In the genomic region with DNA sequence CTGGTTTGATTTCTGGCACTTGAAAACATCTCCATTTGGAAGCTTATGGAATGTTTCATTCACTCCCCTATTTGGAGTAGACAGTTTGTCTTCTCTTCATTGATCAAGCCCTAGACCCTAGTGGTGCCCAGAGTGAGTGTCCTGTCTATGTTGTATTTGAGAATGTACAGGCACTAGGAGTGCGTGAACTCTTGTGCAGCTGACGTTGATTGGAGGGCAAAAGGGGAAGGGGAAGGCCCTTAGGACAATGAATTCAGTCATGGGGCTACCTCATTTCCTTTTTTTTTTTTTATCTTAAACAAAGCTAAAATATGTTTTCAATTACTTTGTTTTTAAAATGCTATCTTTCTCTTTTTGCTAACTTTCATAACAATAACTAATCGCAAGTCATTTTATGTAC, we compare ENCODE assay signal across 10 cellular contexts.
DNase-seq lines count a peak whose midpoint lies in the region; ATAC-seq, FAIRE-seq and TF ChIP-seq lines count a peak whose summit lies in the region.
"Had no signal": no experiment of that assay in that cellular context is flagged by ENCODE, and none has a peak within 500 bp of the region (broad histone marks: within the 10 kb centered on the region; RNA-seq: fewer than 3 reads in every experiment).

No MANE protein-coding gene starts in this region.

- POLR2A ChIA-PET in WTC11 (lab: Charles Lee), result no interaction called here
- POLR2A ChIA-PET in HepG2 (lab: Yijun Ruan, JAX), result no interaction called here

- H3K79me2 ChIP-seq in HepG2 (ENCODE audit: insufficient read depth, low read length) (peaks cover 5% of the 10 kb centered on the region), MM.1S (ENCODE audit: low read length) (peaks cover 31% of the 10 kb centered on the region), mammary epithelial cell (ENCODE audit: insufficient read depth, low read length) (peaks cover 21% of the 10 kb centered on the region)

- no peak for TF ChIP-seq POLR2A in HepG2 (IDR thresholded peaks at IDR 0.05; ENCODE audit: insufficient read depth in 1 of 2, low read depth in 2 of 2, low read length in 2 of 2)

- H3K27ac ChIP-seq in HepG2 (ENCODE audit: extremely low read length, insufficient read depth, low read length) (no peak overlapping the region), MM.1S (ENCODE audit: low read length) (no peak overlapping the region), mammary epithelial cell (ENCODE audit: insufficient read depth, low read depth, low read length) (no peak overlapping the region)

- dilution Hi-C loops in mammary epithelial cell (cut with HindIII; ENCODE audit: low sequenced_read_pairs), result no loop called here

- WGBS in HepG2 (ENCODE audit: low lambda C conversion rate), result 88% methylated on average over 3 of the region's 3 CpGs
- WGBS in mammary epithelial cell (ENCODE audit: low coverage, missing lambda C conversion rate), result 100% methylated on average over 3 of the region's 3 CpGs

- no peak for FAIRE-seq in HepG2 (lab: Jason Lieb, UNC)
- FAIRE-seq: H1 had no signal

- H3K9me3 ChIP-seq in HepG2 (ENCODE audit: low read length), result no peaks in the 10 kb centered on the region
- no peaks in the 10 kb centered on the region for H3K9me3 ChIP-seq in MM.1S (replicated peaks; ENCODE audit: insufficient read depth, low read length)
- H3K9me3 ChIP-seq in mammary epithelial cell (replicated peaks; ENCODE audit: insufficient read depth, low read length), result no peaks in the 10 kb centered on the region

- no peaks in the 10 kb centered on the region for H4K20me1 ChIP-seq in HepG2 (ENCODE audit: insufficient read depth, low read length)
- H4K20me1 ChIP-seq in MM.1S (ENCODE audit: insufficient read depth, low read length), result no peaks in the 10 kb centered on the region
- no peaks in the 10 kb centered on the region for H4K20me1 ChIP-seq in mammary epithelial cell (ENCODE audit: insufficient read depth, low read length)

- no TSS peak for BruUV-seq in HepG2 (replicated peaks; lab: Mats Ljungman, UMichigan)
- BruUV-seq in mammary epithelial cell (replicated peaks; lab: Mats Ljungman, UMichigan), result no TSS peak

- no peaks in the 10 kb centered on the region for H3K27me3 Mint-ChIP-seq in WTC11 (ENCODE audit: low read depth)

- in situ Hi-C loops in HepG2 (cut with HindIII; ENCODE audit: extremely low pct_ligation_motif_present, low pct_unique_long_range_greater_than_20kb), result no loop called here
- in situ Hi-C loops in mammary epithelial cell (cut with MboI; ENCODE audit: low sequenced_read_pairs in 2 of 2), result no loop called here

- DNase-seq in left cardiac atrium (peak; percentile 30), Right ventricle myocardium inferior (ENCODE audit: missing footprints) (no peak), WTC11 (ENCODE audit: low spot score) (no peak), HepG2 (ENCODE audit: low spot score) (peak; percentile 41), MM.1S (no peak), sciatic nerve (ENCODE audit: low spot score) (no peak), mammary epithelial cell (no peak)
- DNase-seq: NCI-H2171 had no signal

- H3F3A ChIP-seq in MM.1S (ENCODE audit: insufficient read depth, low read length), result peaks cover 30% of the 10 kb centered on the region

- H3K4me1 Mint-ChIP-seq in WTC11, result peaks cover 51% of the 10 kb centered on the region

- intact Hi-C loops in left cardiac atrium (cut with DNase I) (no loop called here), Right ventricle myocardium inferior (cut with DNase I) (no loop called here), HepG2 (cut with micrococcal nuclease; ENCODE audit: unreplicated experiment) (no loop called here), sciatic nerve (cut with DNase I) (no loop called here), mammary epithelial cell (cut with micrococcal nuclease) (no loop called here)

- TF ChIP-seq RAD21 in HepG2 (CRISPR knock-in tag; IDR thresholded peaks at IDR 0.05), result no peak

- no peaks in the 10 kb centered on the region for H3K9me3 Mint-ChIP-seq in WTC11

- ATAC-seq in left cardiac atrium (peak in 1 of 2 donors; percentile 10), Right ventricle myocardium inferior (no peak), WTC11 (no peak), HepG2 (peak; percentile 52), GM18502 (IDR thresholded peaks at IDR 0.05; ENCODE audit: poor library complexity, unreplicated experiment) (no peak), sciatic nerve (no peak)

- no peak for TF ChIP-seq EP300 in HepG2 (IDR thresholded peaks at IDR 0.05; ENCODE audit: low read depth in 2 of 2, low read length in 2 of 2)
- TF ChIP-seq EP300 in HepG2 (CRISPR knock-in tag; IDR thresholded peaks at IDR 0.05; ENCODE audit: borderline replicate concordance), result no peak

- CTCF ChIA-PET in WTC11 (lab: Charles Lee), result interaction anchor here (2.1 kb wide), 1 partner anchor 190 kb away, joined by 8 read pairs; no protein-coding TSS in a partner anchor
- CTCF ChIA-PET in HepG2 (lab: Yijun Ruan, JAX; ENCODE audit: low intra/inter-chr PET ratio, low total read pairs), result no interaction called here
- CTCF ChIA-PET in mammary epithelial cell (lab: Charles Lee; ENCODE audit: low non-redundant PET), result interaction anchor here (0.6 kb wide), 1 partner anchor 10 kb away, joined by 3 read pairs; no protein-coding TSS in a partner anchor

- no peaks in the 10 kb centered on the region for H3K9me2 ChIP-seq in MM.1S (replicated peaks; ENCODE audit: insufficient read depth, low read length)

- H3K36me3 ChIP-seq in HepG2 (replicated peaks in 1 of 2; ENCODE audit: control insufficient read depth in 1 of 2, insufficient read depth in 2 of 2, low read length in 2 of 2) (no peaks in the 10 kb centered on the region), MM.1S (replicated peaks; ENCODE audit: insufficient read depth, low read length) (no peaks in the 10 kb centered on the region), mammary epithelial cell (ENCODE audit: insufficient read depth, low read length) (no peaks in the 10 kb centered on the region)

- no peak overlapping the region for H2AFZ ChIP-seq in HepG2 (ENCODE audit: low read length)
- H2AFZ ChIP-seq in MM.1S (ENCODE audit: low read length), result no peak overlapping the region
- no peak overlapping the region for H2AFZ ChIP-seq in mammary epithelial cell (ENCODE audit: low read depth, low read length)

- H3K9ac ChIP-seq in HepG2 (ENCODE audit: insufficient read depth, low read depth, low read length) (no peak overlapping the region), MM.1S (ENCODE audit: low read length) (no peak overlapping the region), mammary epithelial cell (ENCODE audit: insufficient read depth, low read length) (no peak overlapping the region)

- H3K36me3 Mint-ChIP-seq in WTC11, result no peaks in the 10 kb centered on the region

- H3K4me2 ChIP-seq in HepG2 (ENCODE audit: low read depth, low read length) (no peak overlapping the region), MM.1S (ENCODE audit: low read depth, low read length) (no peak overlapping the region), mammary epithelial cell (ENCODE audit: insufficient read depth, low read depth, low read length) (no peak overlapping the region)

- H3K4me1 ChIP-seq in HepG2 (ENCODE audit: insufficient read depth, low read length) (peaks cover 65% of the 10 kb centered on the region), MM.1S (ENCODE audit: low read length) (peaks cover 51% of the 10 kb centered on the region), mammary epithelial cell (ENCODE audit: insufficient read depth, low read length) (peaks cover 37% of the 10 kb centered on the region)

- H3K27ac Mint-ChIP-seq in WTC11, result peak overlapping the region; percentile 19; the same call in 1 of the 2 replicates

- H3K4me3 ChIP-seq in HepG2 (replicated peaks in 1 of 3; ENCODE audit: insufficient read depth in 1 of 3, low read depth in 2 of 3, low read length in 3 of 3) (no peak overlapping the region), MM.1S (ENCODE audit: low read length) (no peak overlapping the region), mammary epithelial cell (replicated peaks in 1 of 3; ENCODE audit: insufficient read depth in 1 of 3, low read depth in 2 of 3, low read length in 3 of 3) (no peak overlapping the region)

- no peak overlapping the region for H3K4me3 Mint-ChIP-seq in WTC11

- H3K27me3 ChIP-seq in HepG2 (ENCODE audit: control insufficient read depth in 1 of 2, insufficient read depth in 2 of 2, low read length in 2 of 2), result no peaks in the 10 kb centered on the region
- H3K27me3 ChIP-seq in MM.1S (replicated peaks; ENCODE audit: insufficient read depth, low read length), result 0 out of 2 replicates have a peak, but pooled peaks cover 4% of the 10 kb centered on the region
- no peaks in the 10 kb centered on the region for H3K27me3 ChIP-seq in mammary epithelial cell (ENCODE audit: insufficient read depth, low read length)

- TF ChIP-seq CTCF in WTC11 (IDR thresholded peaks at IDR 0.05) (no peak), HepG2 (CRISPR knock-in tag; IDR thresholded peaks at IDR 0.05) (no peak), MM.1S (IDR thresholded peaks at IDR 0.05; ENCODE audit: low read length) (no peak), mammary epithelial cell (conservative IDR thresholded peaks at IDR 0.05 in 1 of 2, IDR thresholded peaks at IDR 0.05 in 1 of 2; ENCODE audit: extremely low read depth in 1 of 2, insufficient read depth in 1 of 2, low read depth in 1 of 2, low read length in 2 of 2) (no peak)

TF ChIP-seq in WTC11, 78 proteins besides CTCF, POLR2A, EP300 and RAD21 (continues in another document):
- TF ChIP-seq, protein P1, sequence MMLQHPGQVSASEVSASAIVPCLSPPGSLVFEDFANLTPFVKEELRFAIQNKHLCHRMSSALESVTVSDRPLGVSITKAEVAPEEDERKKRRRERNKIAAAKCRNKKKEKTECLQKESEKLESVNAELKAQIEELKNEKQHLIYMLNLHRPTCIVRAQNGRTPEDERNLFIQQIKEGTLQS (CRISPR knock-in tag; conservative IDR thresholded peaks at IDR 0.05), result no peak
- TF ChIP-seq ESRRA (CRISPR knock-in tag; IDR thresholded peaks at IDR 0.05; ENCODE audit: borderline replicate concordance) (no peak), TEAD1 (CRISPR knock-in tag; IDR thresholded peaks at IDR 0.05) (no peak), RELA (CRISPR knock-in tag; IDR thresholded peaks at IDR 0.05; ENCODE audit: borderline replicate concordance) (no peak)

TF ChIP-seq in HepG2, 621 proteins besides CTCF, POLR2A, EP300 and RAD21 (continues in another document):
- no peak for TF ChIP-seq ZSCAN31 (CRISPR knock-in tag; IDR thresholded peaks at IDR 0.05; ENCODE audit: low read depth)
- no peak for TF ChIP-seq FOXP1 (IDR thresholded peaks at IDR 0.05)
- TF ChIP-seq FOXP1 (CRISPR knock-in tag; IDR thresholded peaks at IDR 0.05), result no peak
- TF ChIP-seq RORA (CRISPR knock-in tag; IDR thresholded peaks at IDR 0.05), result no peak
- no peak for TF ChIP-seq CC2D1A (CRISPR knock-in tag; IDR thresholded peaks at IDR 0.05)

Comparison
In these comparisons a context has a peak if more than half of its experiments do, and no peak if none do; other contexts are left out.
1. DNase-seq: peak in left cardiac atrium (single experiment) and HepG2 (single experiment); none in Right ventricle myocardium inferior (single experiment), WTC11 (single experiment), MM.1S (single experiment), sciatic nerve (single experiment) and mammary epithelial cell (single experiment).